In the genomic region with DNA sequence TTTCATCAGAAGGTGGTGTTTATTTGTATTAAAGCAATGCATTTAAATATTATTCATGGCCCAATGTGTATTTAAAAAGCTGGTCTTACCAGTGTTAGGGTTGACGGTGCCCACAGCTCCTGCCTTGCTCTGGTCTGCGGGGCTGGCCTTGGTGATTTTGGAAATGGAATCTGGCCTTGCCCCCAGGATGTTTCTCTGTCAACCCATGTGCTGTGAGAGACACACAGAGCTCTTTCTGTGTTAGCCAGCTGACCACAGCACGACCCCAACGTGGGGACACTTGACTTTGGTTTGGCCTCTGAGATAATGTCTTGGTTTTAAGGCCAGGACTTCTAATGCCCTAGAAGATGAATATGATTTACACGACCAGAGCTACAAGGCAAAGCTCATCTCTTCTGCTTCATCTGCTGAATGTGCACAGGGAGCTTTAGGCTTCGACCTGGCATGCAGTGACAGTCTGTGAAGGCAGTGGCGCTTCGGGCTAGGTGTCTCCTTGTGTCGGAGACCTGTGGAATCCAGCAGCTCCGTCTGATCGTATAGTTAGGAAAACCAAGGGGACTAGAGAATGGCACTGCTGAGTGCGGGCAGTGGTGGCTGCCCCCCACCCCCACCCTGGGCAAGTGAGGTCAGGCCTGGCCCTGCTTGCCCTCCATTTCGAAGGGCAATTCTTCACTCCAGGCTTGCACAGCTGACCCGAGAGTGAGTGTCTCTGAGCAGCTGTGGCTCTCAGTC, we compare ENCODE assay signal across 19 cellular contexts.
"Had no signal": no experiment of that assay in that cellular context is flagged by ENCODE, and none has a peak within 500 bp of the region (broad histone marks: within the 10 kb centered on the region; RNA-seq: fewer than 3 reads in every experiment).

No MANE protein-coding gene starts in this region.

- H3K9me3 ChIP-seq: gastrocnemius medialis, neutrophil, pancreas, suprapubic skin, transverse colon, upper lobe of right lung, uterus had no signal

- H3K27ac Mint-ChIP-seq: effector memory CD8-positive, alpha-beta T cell; mesothelial cell of epicardium; progenitor cell of endocrine pancreas; stimulated activated naive CD8-positive, alpha-beta T cell treated with anti-CD3 and anti-CD28 coated beads, Interleukin-15, amount 100 ng/mL, for 72 hours had no signal

- H3K4me3 Mint-ChIP-seq: effector memory CD8-positive, alpha-beta T cell; mesothelial cell of epicardium; naive thymus-derived CD8-positive, alpha-beta T cell; nephron progenitor cell; stimulated activated naive CD8-positive, alpha-beta T cell treated with anti-CD3 and anti-CD28 coated beads, Interleukin-15, amount 100 ng/mL, for 72 hours had no signal

- H3K27ac ChIP-seq: gastrocnemius medialis, neutrophil, pancreas, suprapubic skin, transverse colon, upper lobe of right lung, uterus had no signal

- H3K4me1 Mint-ChIP-seq: mesothelial cell of epicardium; stimulated activated naive CD8-positive, alpha-beta T cell treated with anti-CD3 and anti-CD28 coated beads, Interleukin-15, amount 100 ng/mL, for 72 hours had no signal

- H3K4me1 ChIP-seq: gastrocnemius medialis, pancreas, suprapubic skin, transverse colon, upper lobe of right lung, uterus had no signal

- H3K27me3 Mint-ChIP-seq: effector memory CD8-positive, alpha-beta T cell; naive thymus-derived CD8-positive, alpha-beta T cell; stimulated activated naive CD8-positive, alpha-beta T cell treated with anti-CD3 and anti-CD28 coated beads, Interleukin-15, amount 100 ng/mL, for 72 hours had no signal

- H3K27me3 ChIP-seq: gastrocnemius medialis, neutrophil, pancreas, suprapubic skin, transverse colon, upper lobe of right lung, uterus had no signal

- DNase-seq: cortex of kidney; effector memory CD8-positive, alpha-beta T cell; gastrocnemius medialis; kidney; mesenchymal stem cell; naive thymus-derived CD8-positive, alpha-beta T cell; nephron progenitor cell; stimulated activated CD4-positive, alpha-beta T cell treated with anti-CD3 and anti-CD28 coated beads, Interleukin-15, amount 100 ng/mL, for 24 hours; stimulated activated CD4-positive, alpha-beta T cell treated with anti-CD3 and anti-CD28 coated beads, Interleukin-2, amount 100 ng/mL, for 48 hours; stimulated activated naive CD4-positive, alpha-beta T cell; stimulated activated naive CD8-positive, alpha-beta T cell treated with anti-CD3 and anti-CD28 coated beads, Interleukin-15, amount 100 ng/mL, for 72 hours; transverse colon; upper lobe of right lung; uterus had no signal

- H3K4me3 ChIP-seq: gastrocnemius medialis, pancreas, suprapubic skin, transverse colon, upper lobe of right lung, uterus had no signal

- H3K36me3 ChIP-seq: gastrocnemius medialis, neutrophil, pancreas, suprapubic skin, transverse colon, upper lobe of right lung, uterus had no signal
